ENCODE assay signal across 17 cellular contexts in genomic region chr5:23727271-23727670, GRCh38.
DNase-seq lines count a peak whose midpoint lies in the region; FAIRE-seq and TF ChIP-seq lines count a peak whose summit lies in the region.
"Had no signal": no experiment of that assay in that cellular context is flagged by ENCODE, and none has a peak within 500 bp of the region (broad histone marks: within the 10 kb centered on the region; RNA-seq: fewer than 3 reads in every experiment).

No MANE protein-coding gene starts in this region.

- H3K9ac ChIP-seq in mesendoderm (ENCODE audit: low read length) (no peak overlapping the region), MM.1S (ENCODE audit: low read length) (no peak overlapping the region)

- no peak overlapping the region for H3K18ac ChIP-seq in mesendoderm (ENCODE audit: low read length)

- H2AK5ac ChIP-seq in mesendoderm (ENCODE audit: low read length): no peak overlapping the region

- H3K79me1 ChIP-seq in mesendoderm (ENCODE audit: low read length): no peaks in the 10 kb centered on the region

- H3K56ac ChIP-seq in mesendoderm (ENCODE audit: low read length): no peak overlapping the region

- H3K27me3 ChIP-seq in hepatocyte (no peaks in the 10 kb centered on the region), mesendoderm (ENCODE audit: insufficient read depth, low read length, poor library complexity) (no peaks in the 10 kb centered on the region), MM.1S (replicated peaks; ENCODE audit: insufficient read depth, low read length) (no peaks in the 10 kb centered on the region)
- H3K27me3 ChIP-seq: neutrophil, SJCRH30 had no signal

- H2AFZ ChIP-seq in hepatocyte: no peak overlapping the region
- H2AFZ ChIP-seq in MM.1S (ENCODE audit: low read length): no peak overlapping the region

- FAIRE-seq in D721Med (lab: Jason Lieb, UNC): no peak

- H3K23ac ChIP-seq in mesendoderm (ENCODE audit: low read length): no peak overlapping the region

- DNase-seq in COR-L47 (lab: John Stamatoyannopoulos, UW) (peak; percentile 46), NCI-H1048 (lab: John Stamatoyannopoulos, UW) (peak; percentile 31), NCI-H526 treated with DMSO at 0.1 percent for 48 hours (lab: John Stamatoyannopoulos, UW) (peak; percentile 71), hepatocyte (ENCODE audit: low spot score) (peak; percentile 11), kidney tubule cell (ENCODE audit: low spot score) (no peak), mesendoderm (no peak), MM.1S (no peak), D721Med (ENCODE audit: insufficient read length, low spot score) (no peak)
- DNase-seq: activated CD4-positive, alpha-beta T cell treated with anti-CD3 and anti-CD28 coated beads, Interleukin-2, amount 50 U/mL, for 4 hours; activated naive CD4-positive, alpha-beta T cell treated with anti-CD3 and anti-CD28 coated beads for 36 hours; CD8-positive, alpha-beta memory T cell; NCI-H446; SJCRH30; stimulated activated CD4-positive, alpha-beta T cell treated with anti-CD3 and anti-CD28 coated beads, Interleukin-15, amount 100 ng/mL, for 24 hours; T-helper 17 cell had no signal

- H3K4me1 ChIP-seq in hepatocyte (ENCODE audit: insufficient read depth) (no peaks in the 10 kb centered on the region), mesendoderm (ENCODE audit: control insufficient read depth, low read depth, low read length) (no peaks in the 10 kb centered on the region), MM.1S (ENCODE audit: low read length) (no peaks in the 10 kb centered on the region)
- H3K4me1 ChIP-seq: SJCRH30 had no signal

- H3K4me3 ChIP-seq in hepatocyte (no peak overlapping the region), mesendoderm (ENCODE audit: low read length) (no peak overlapping the region), MM.1S (ENCODE audit: low read length) (no peak overlapping the region)
- H3K4me3 ChIP-seq: SJCRH30, thoracic aorta had no signal

- TF ChIP-seq CTCF in hepatocyte (IDR thresholded peaks at IDR 0.05; ENCODE audit: poor library complexity) (no peak), MM.1S (IDR thresholded peaks at IDR 0.05; ENCODE audit: low read length) (no peak), D721Med (IDR thresholded peaks at IDR 0.05; ENCODE audit: insufficient read depth, missing control alignments) (no peak)

- H3K9me2 ChIP-seq in hepatocyte (replicated peaks; ENCODE audit: insufficient read depth): no peaks in the 10 kb centered on the region
- no peaks in the 10 kb centered on the region for H3K9me2 ChIP-seq in MM.1S (replicated peaks; ENCODE audit: insufficient read depth, low read length)

- no peaks in the 10 kb centered on the region for H3K9me3 ChIP-seq in hepatocyte (ENCODE audit: low read depth)
- no peaks in the 10 kb centered on the region for H3K9me3 ChIP-seq in MM.1S (replicated peaks; ENCODE audit: insufficient read depth, low read length)
- H3K9me3 ChIP-seq: neutrophil, SJCRH30, thoracic aorta had no signal

- no peak overlapping the region for H2BK5ac ChIP-seq in mesendoderm (ENCODE audit: low read length)

- no peak overlapping the region for H2BK15ac ChIP-seq in mesendoderm (replicated peaks; ENCODE audit: low read depth)

- H3K79me2 ChIP-seq in hepatocyte (no peaks in the 10 kb centered on the region), mesendoderm (ENCODE audit: control insufficient read depth, insufficient read depth, low read length) (no peaks in the 10 kb centered on the region), MM.1S (ENCODE audit: low read length) (no peaks in the 10 kb centered on the region)

- no peak overlapping the region for H4K8ac ChIP-seq in mesendoderm (ENCODE audit: low read depth, low read length)

- H3K4me2 ChIP-seq in hepatocyte (no peak overlapping the region), mesendoderm (ENCODE audit: low read length) (no peak overlapping the region), MM.1S (ENCODE audit: low read depth, low read length) (no peak overlapping the region)

- no peak overlapping the region for H3K27ac ChIP-seq in hepatocyte
- H3K27ac ChIP-seq in mesendoderm (ENCODE audit: low read depth, low read length): no peak overlapping the region
- no peak overlapping the region for H3K27ac ChIP-seq in MM.1S (ENCODE audit: low read length)
- H3K27ac ChIP-seq: neutrophil, SJCRH30, thoracic aorta had no signal

- H4K20me1 ChIP-seq in hepatocyte (ENCODE audit: insufficient read depth, poor library complexity, severe bottlenecking) (no peaks in the 10 kb centered on the region), MM.1S (ENCODE audit: insufficient read depth, low read length) (no peaks in the 10 kb centered on the region)

- no peak overlapping the region for H2BK120ac ChIP-seq in mesendoderm (ENCODE audit: low read depth, low read length)

- H3K36me3 ChIP-seq in hepatocyte (replicated peaks; ENCODE audit: insufficient read depth, low read depth) (no peaks in the 10 kb centered on the region), mesendoderm (ENCODE audit: control insufficient read depth, insufficient read depth, low read length) (no peaks in the 10 kb centered on the region), MM.1S (replicated peaks; ENCODE audit: insufficient read depth, low read length) (no peaks in the 10 kb centered on the region)
- H3K36me3 ChIP-seq: neutrophil, SJCRH30, thoracic aorta had no signal

- WGBS in hepatocyte (ENCODE audit: low lambda C conversion rate, missing lambda C conversion rate): 58% methylated on average over 4 of the region's 4 CpGs
- WGBS in mesendoderm (ENCODE audit: extremely low coverage, insufficient coverage, low lambda C conversion rate): no CpG with 5 or more reads among the region's 4 CpGs

- H3F3A ChIP-seq in MM.1S (ENCODE audit: insufficient read depth, low read length): no peaks in the 10 kb centered on the region

- H3K4ac ChIP-seq in mesendoderm (ENCODE audit: low read depth, low read length): no peak overlapping the region

- H4K5ac ChIP-seq in mesendoderm (ENCODE audit: low read length): no peak overlapping the region

Comparison
In these comparisons a context has a peak if more than half of its experiments do, and no peak if none do; other contexts are left out.
1. DNase-seq: peak in COR-L47 (single experiment), NCI-H1048 (single experiment), NCI-H526 treated with DMSO at 0.1 percent for 48 hours (single experiment) and hepatocyte (single experiment); none in kidney tubule cell (single experiment), mesendoderm (single experiment), MM.1S (single experiment) and D721Med (single experiment).